19 cellular contexts compared by ENCODE assay signal in genomic region chr15:46039703-46040102, GRCh38.
DNase-seq lines count a peak whose midpoint lies in the region; ATAC-seq and TF ChIP-seq lines count a peak whose summit lies in the region.
"Had no signal": no experiment of that assay in that cellular context is flagged by ENCODE, and none has a peak within 500 bp of the region (broad histone marks: within the 10 kb centered on the region; RNA-seq: fewer than 3 reads in every experiment).

No MANE protein-coding gene starts in this region.

- ATAC-seq in Right ventricle myocardium inferior = peak; percentile 65
- ATAC-seq in right cardiac atrium = no peak
- ATAC-seq in GM19467 (IDR thresholded peaks at IDR 0.05; ENCODE audit: unreplicated experiment) = no peak
- ATAC-seq: A549 had no signal

- intact Hi-C loops in Right ventricle myocardium inferior (cut with DNase I) = no loop called here
- intact Hi-C loops in right cardiac atrium (cut with DNase I) = no loop called here

- H3K9me3 ChIP-seq in right cardiac atrium (ENCODE audit: control insufficient read depth, low read length) = no peaks in the 10 kb centered on the region
- H3K9me3 ChIP-seq: A549 had no signal

- TF ChIP-seq CTCF in AG10803 (conservative IDR thresholded peaks at IDR 0.05; ENCODE audit: low read length) (no peak), fibroblast of pulmonary artery (IDR thresholded peaks at IDR 0.05; ENCODE audit: low read length, missing control alignments) (no peak)

- no peak overlapping the region for H3K4me3 ChIP-seq in right cardiac atrium (ENCODE audit: low read length)
- no peak overlapping the region for H3K4me3 ChIP-seq in AG10803 (ENCODE audit: low read length)
- H3K4me3 ChIP-seq in fibroblast of pulmonary artery (replicated peaks; ENCODE audit: low read depth, low read length) = no peak overlapping the region
- H3K4me3 ChIP-seq: A549, HAP-1 had no signal

- DNase-seq in Right ventricle myocardium inferior (ENCODE audit: missing footprints) = no peak
- DNase-seq in right cardiac atrium = no peak
- DNase-seq in AG10803 (ENCODE audit: low read depth) = peak; percentile 17
- DNase-seq in MV-4-11 (lab: John Stamatoyannopoulos, UW) = peak; percentile 65
- DNase-seq in fibroblast of pulmonary artery (ENCODE audit: low read depth) = peak; percentile 14
- DNase-seq in GM19240 (ENCODE audit: insufficient read length, low spot score) = no peak
- DNase-seq: 8988T; ACHN; C1 segment of cervical spinal cord; Calu3; CD4-positive, alpha-beta memory T cell; COR-L47; DMS53; GF-D8; GOT3; HFFc6 had no signal

- no peaks in the 10 kb centered on the region for H3K4me1 ChIP-seq in right cardiac atrium (ENCODE audit: control insufficient read depth, insufficient read depth, low read length)
- H3K4me1 ChIP-seq: A549, HAP-1 had no signal

- no peaks in the 10 kb centered on the region for H3K27me3 ChIP-seq in right cardiac atrium (ENCODE audit: control insufficient read depth, insufficient read depth)

- H3K27ac ChIP-seq in right cardiac atrium (ENCODE audit: low read length) = no peak overlapping the region
- H3K27ac ChIP-seq: A549 had no signal

- 83% methylated on average over 4 of the region's 4 CpGs for WGBS in right cardiac atrium

Comparison
In these comparisons a context has a peak if more than half of its experiments do, and no peak if none do; other contexts are left out.
1. DNase-seq: peak in AG10803 (single experiment), MV-4-11 (single experiment) and fibroblast of pulmonary artery (single experiment); none in Right ventricle myocardium inferior (single experiment), right cardiac atrium (0 of 3) and GM19240 (single experiment).